Comparison of ENCODE assay signal across 18 cellular contexts in the genomic region with DNA sequence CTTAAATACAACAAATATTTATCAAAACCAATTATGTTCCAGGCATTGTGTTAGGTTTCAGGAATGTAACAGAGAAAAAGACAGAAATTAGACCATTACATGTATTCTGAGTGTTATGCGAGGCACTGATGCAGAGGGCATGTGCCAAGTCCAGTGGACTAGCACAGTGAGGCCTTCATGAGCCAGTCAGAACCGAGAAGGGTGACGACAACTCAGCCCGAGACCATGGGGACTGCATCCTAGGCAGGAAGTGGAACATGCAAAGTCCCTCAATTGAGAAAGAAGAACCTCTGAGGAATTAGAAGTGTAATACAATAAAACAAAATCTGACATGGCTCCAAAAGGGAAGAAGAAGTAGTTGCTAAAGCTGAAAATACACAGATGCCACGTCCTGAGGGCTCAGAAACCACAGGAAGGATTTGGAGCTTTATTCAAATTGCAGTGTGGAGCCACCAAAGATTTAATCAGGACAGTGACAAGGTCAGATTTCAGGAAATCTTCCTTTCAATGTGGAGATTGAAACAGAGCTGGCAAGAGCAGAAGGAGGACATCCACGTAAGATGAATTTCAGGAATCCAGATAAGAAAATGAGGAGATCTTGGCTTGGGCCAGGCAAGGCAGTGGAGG.
DNase-seq lines count a peak whose midpoint lies in the region; ATAC-seq, FAIRE-seq and TF ChIP-seq lines count a peak whose summit lies in the region.
"Had no signal": no experiment of that assay in that cellular context is flagged by ENCODE, and none has a peak within 500 bp of the region (broad histone marks: within the 10 kb centered on the region; RNA-seq: fewer than 3 reads in every experiment).

No MANE protein-coding gene starts in this region.

- ATAC-seq in GM21360 (IDR thresholded peaks at IDR 0.05; ENCODE audit: unreplicated experiment) (peak; percentile 53), left ventricle myocardium superior (peak; percentile 88)
- ATAC-seq: upper lobe of right lung had no signal

- TF ChIP-seq CTCF in CD14-positive monocyte (IDR thresholded peaks at IDR 0.05): no peak

- DNase-seq in GM12892 (ENCODE audit: insufficient read length) (no peak), MV-4-11 (lab: John Stamatoyannopoulos, UW) (peak; percentile 74), left ventricle myocardium superior (peak; percentile 49), NCI-H82 treated with DMSO at 0.1 percent for 48 hours (lab: John Stamatoyannopoulos, UW; ENCODE audit: unreplicated experiment) (no peak), RKO (ENCODE audit: low spot score) (no peak), head of caudate nucleus (no peak), CD14-positive monocyte (ENCODE audit: low spot score) (no peak)
- DNase-seq: activated naive CD4-positive, alpha-beta T cell; AML-193; DMS79 treated with DMSO at 0.1 percent for 48 hours; effector memory CD4-positive, alpha-beta T cell; NCI-H2107; stimulated activated CD4-positive, alpha-beta T cell treated with anti-CD3 and anti-CD28 coated beads, Interleukin-2, amount 100 ng/mL, for 24 hours; upper lobe of right lung had no signal

- H3K36me3 Mint-ChIP-seq in CD14-positive monocyte: no peaks in the 10 kb centered on the region

- intact Hi-C loops in left ventricle myocardium superior (cut with micrococcal nuclease) (no loop called here), head of caudate nucleus (cut with DNase I) (no loop called here), CD14-positive monocyte (cut with micrococcal nuclease) (loop anchor here in 1 of 2 donors (10.0 kb wide), 1 partner anchor 155 kb away; no protein-coding TSS in a partner anchor)

- TF ChIP-seq POLR2A in GM12892 (IDR thresholded peaks at IDR 0.05; ENCODE audit: low read depth, low read length): no peak

- no peak overlapping the region for H3K4me3 Mint-ChIP-seq in CD14-positive monocyte

- no peaks in the 10 kb centered on the region for H3K9me3 Mint-ChIP-seq in CD14-positive monocyte

- FAIRE-seq in GM12892 (lab: Jason Lieb, UNC): peak; percentile 78
- FAIRE-seq: frontal cortex, islet of Langerhans had no signal

- peaks cover 3 to 14% (median 7%) of the 10 kb centered on the region in 3 donors for H3K27me3 Mint-ChIP-seq in CD14-positive monocyte (ENCODE audit: low read depth in 3 of 3)

- H3K27ac Mint-ChIP-seq in CD14-positive monocyte: peak overlapping the region in 1 of 7 donors; percentile 29
- H3K27ac Mint-ChIP-seq: progenitor cell of endocrine pancreas had no signal

- no peaks in the 10 kb centered on the region for H3K4me1 Mint-ChIP-seq in CD14-positive monocyte

Comparison
In these comparisons a context has a peak if more than half of its experiments do, and no peak if none do; other contexts are left out.
1. DNase-seq: peak in MV-4-11 (single experiment) and left ventricle myocardium superior (single experiment); none in GM12892 (single experiment), NCI-H82 treated with DMSO at 0.1 percent for 48 hours (single experiment), RKO (single experiment), head of caudate nucleus (0 of 42) and CD14-positive monocyte (single experiment).